Comparison of ENCODE assay signal across 8 cellular contexts in the genomic region with DNA sequence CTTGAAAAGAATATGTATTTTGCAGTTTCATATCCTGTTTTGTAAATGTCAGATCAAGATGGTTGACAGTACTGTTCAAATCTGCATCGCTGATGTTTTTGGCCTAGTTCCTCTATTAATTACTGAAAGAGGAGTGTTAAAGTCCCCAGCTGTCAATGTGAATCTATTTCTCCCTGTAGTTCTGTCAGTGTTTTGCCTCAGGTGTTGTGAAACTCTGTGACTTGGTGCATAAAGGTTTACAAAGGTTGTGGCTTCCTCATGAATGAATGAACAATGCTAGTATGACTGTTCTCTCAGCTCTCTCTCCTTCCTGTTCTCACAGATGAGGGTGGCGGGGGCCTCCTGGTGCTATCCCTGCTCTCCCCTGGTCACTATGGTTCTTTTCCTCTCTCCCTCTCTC.
DNase-seq lines count a peak whose midpoint lies in the region; ATAC-seq and TF ChIP-seq lines count a peak whose summit lies in the region.

No MANE protein-coding gene starts in this region.

- H3K36me3 Mint-ChIP-seq in T-cell: peaks cover 65% of the 10 kb centered on the region

- TF ChIP-seq CTCF in psoas muscle (IDR thresholded peaks at IDR 0.05): no peak

- no peaks in the 10 kb centered on the region for H3K9me3 ChIP-seq in psoas muscle

- peaks cover 8 to 98% of the 10 kb centered on the region in 2 donors for H3K36me3 ChIP-seq in psoas muscle (ENCODE audit: insufficient read depth in 1 of 2, low read depth in 1 of 2)

- peak overlapping the region; percentile 53 to 79 for H3K27ac Mint-ChIP-seq in T-cell

- intact Hi-C loops in psoas muscle (cut with DNase I) (no loop called here), Right ventricle myocardium inferior (cut with DNase I) (no loop called here)

- no peaks in the 10 kb centered on the region for H3K4me1 ChIP-seq in psoas muscle

- no peaks in the 10 kb centered on the region for H3K27me3 Mint-ChIP-seq in T-cell

- H3K27me3 ChIP-seq in psoas muscle (ENCODE audit: insufficient read depth in 3 of 3, low read length in 2 of 3): no peaks in the 10 kb centered on the region

- H3K27ac ChIP-seq in psoas muscle: no peak overlapping the region

- POLR2A ChIA-PET in T-cell (lab: Charles Lee): interaction anchor here in 1 of 2 donors (0.6 kb wide), 1 partner anchor 1965 kb away, joined by 3 read pairs; no protein-coding TSS in a partner anchor

- WGBS in psoas muscle, 3 donors: 90 to 100% (median 92%) methylated on average over 2 of the region's 2 CpGs

- no peaks in the 10 kb centered on the region for H3K9me3 Mint-ChIP-seq in T-cell

- CTCF ChIA-PET in T-cell (lab: Charles Lee): no interaction called here

- peaks cover 15 to 25% (median 16%) of the 10 kb centered on the region in 3 donors for H3K4me1 Mint-ChIP-seq in T-cell

- DNase-seq in GM19238 (ENCODE audit: insufficient read length, low spot score) (peak; percentile 20), T-cell (no peak), renal cortical epithelial cell (ENCODE audit: low read depth) (peak; percentile 73), NCI-H1105 (lab: John Stamatoyannopoulos, UW) (no peak), psoas muscle (no peak), Right ventricle myocardium inferior (ENCODE audit: missing footprints) (no peak), NCI-H1092 (lab: John Stamatoyannopoulos, UW) (no peak)

- ATAC-seq in HG02938 (IDR thresholded peaks at IDR 0.05; ENCODE audit: unreplicated experiment) (peak; percentile 97), T-cell (replicated peaks in 1 of 4) (peak in 2 of 4 experiments; percentile 43 to 58), psoas muscle (no peak), Right ventricle myocardium inferior (no peak)

- H3K4me3 Mint-ChIP-seq in T-cell: no peak overlapping the region

- no peak overlapping the region for H3K4me3 ChIP-seq in psoas muscle

Comparison
In these comparisons a context has a peak if more than half of its experiments do, and no peak if none do; other contexts are left out.
1. DNase-seq: peak in GM19238 (single experiment) and renal cortical epithelial cell (single experiment); none in T-cell (0 of 34), NCI-H1105 (single experiment), psoas muscle (0 of 2), Right ventricle myocardium inferior (single experiment) and NCI-H1092 (single experiment).